8 cellular contexts compared by ENCODE assay signal in genomic region chr6:26568601-26569432, GRCh38. TPM values are rescaled to one million over a fixed set of nuclear protein-coding genes. Genes with fewer than 3 reads are reported as not detected.
A peak's percentile ranks its signal among the peaks of the same experiment; 100 is the strongest.
DNase-seq lines count a peak whose midpoint lies in the region; ATAC-seq and TF ChIP-seq lines count a peak whose summit lies in the region.

No MANE protein-coding gene starts in this region.

- no peak for TF ChIP-seq CTCF in coronary artery (IDR thresholded peaks at IDR 0.05)

- H3K4me3 ChIP-seq in coronary artery = peak overlapping the region; percentile 78

- DNase-seq in AG08395 (ENCODE audit: low spot score) (peak; percentile 84), NCI-H524 treated with DMSO at 0.1 percent for 48 hours (lab: John Stamatoyannopoulos, UW) (peak; percentile 51), coronary artery (ENCODE audit: low spot score) (peak; percentile 96), left lobe of liver (ENCODE audit: low spot score) (peak; percentile 92)
- peak; percentile 90 to 100 for DNase-seq in activated CD4-positive, alpha-beta T cell treated with anti-CD3 and anti-CD28 coated beads for 4 hours
- peak; percentile 93 for DNase-seq in stimulated activated CD4-positive, alpha-beta T cell treated with anti-CD3 and anti-CD28 coated beads, Interleukin-2, amount 100 ng/mL, for 4 hours (ENCODE audit: low read depth)

- H3K27ac ChIP-seq in coronary artery = peak overlapping the region; percentile 54 to 75

- ATAC-seq in GM19023 (IDR thresholded peaks at IDR 0.05; ENCODE audit: unreplicated experiment) = peak; percentile 58
- peak; percentile 43 for ATAC-seq in HG03457 (IDR thresholded peaks at IDR 0.05; ENCODE audit: unreplicated experiment)
- peak; percentile 74 for ATAC-seq in left lobe of liver

RNA-seq across cellular contexts. Expression of gene ABT1, which starts 27.9 kb away (rescaled TPM):
- total RNA-seq in left lobe of liver = 7.3 TPM

RNA-seq across cellular contexts. Expression of gene HMGN4, which starts 30.7 kb away (rescaled TPM):
- total RNA-seq in left lobe of liver = 4.7 TPM

Comparison
In these comparisons a context has a peak if more than half of its experiments do, and no peak if none do; other contexts are left out.
1. Peak in every context shown above with its lines: DNase-seq, ATAC-seq, H3K4me3 ChIP-seq and H3K27ac ChIP-seq.